ENCODE assay signal across 26 cellular contexts in the genomic region with DNA sequence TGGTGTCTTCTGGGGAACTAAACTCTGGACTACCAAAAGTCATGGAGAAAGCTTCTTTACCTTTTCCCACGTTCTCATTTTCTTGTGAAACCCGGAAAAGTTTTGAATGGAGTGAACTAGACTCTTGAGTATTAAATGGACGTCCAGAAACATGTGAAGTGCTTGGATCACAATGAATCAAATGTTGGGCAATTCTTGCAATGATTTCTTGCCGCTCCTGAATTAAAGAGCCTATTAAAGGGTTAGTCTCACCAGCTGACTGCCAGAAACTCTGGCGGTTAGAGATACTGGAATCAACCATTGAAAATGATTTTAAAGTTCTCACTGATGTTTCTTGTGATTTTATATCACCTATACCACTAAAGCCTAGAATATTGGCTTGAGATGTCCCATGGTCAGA.
"Had no signal": no experiment of that assay in that cellular context is flagged by ENCODE, and none has a peak within 500 bp of the region (broad histone marks: within the 10 kb centered on the region; RNA-seq: fewer than 3 reads in every experiment).

No MANE protein-coding gene starts in this region.

- ATAC-seq: left cardiac atrium; mucosa of descending colon; naive thymus-derived CD4-positive, alpha-beta T cell; natural killer cell treated with Interleukin-12 subunit alpha and Interleukin-12 subunit beta and Interleukin-15 and Interleukin-18, amount 100 ng/mL, for 72 hours; right cardiac atrium; sciatic nerve had no signal

- H3K4me3 ChIP-seq: left ventricle myocardium inferior, mucosa of descending colon, ovary, prostate gland, skin epidermis, suprapubic skin, thoracic aorta, tibial nerve, vagina had no signal

- H3K36me3 ChIP-seq: ovary had no signal

- DNase-seq: head of caudate nucleus; hippocampal formation; kidney glomerular epithelial cell; left cardiac atrium; left ventricle myocardium inferior; midbrain; mucosa of descending colon; naive thymus-derived CD4-positive, alpha-beta T cell; ovary; retina; right cardiac atrium; stimulated activated CD4-positive, alpha-beta T cell treated with anti-CD3 and anti-CD28 coated beads, Interleukin-12 subunit alpha, Interleukin-12 subunit beta, amount 100 ng/mL, for 4 hours; stimulated activated CD4-positive, alpha-beta T cell treated with anti-CD3 and anti-CD28 coated beads, Interleukin-15, amount 100 ng/mL, for 24 hours; stimulated activated CD4-positive, alpha-beta T cell treated with anti-CD3 and anti-CD28 coated beads, Interleukin-2, amount 100 ng/mL, for 24 hours; stimulated activated CD4-positive, alpha-beta T cell treated with anti-CD3 and anti-CD28 coated beads, Interleukin-4, amount 100 ng/mL, for 1 hour; stimulated activated naive CD4-positive, alpha-beta T cell had no signal

- H3K27me3 Mint-ChIP-seq: naive thymus-derived CD4-positive, alpha-beta T cell; natural killer cell treated with Interleukin-12 subunit alpha and Interleukin-12 subunit beta and Interleukin-15 and Interleukin-18, amount 100 ng/mL, for 72 hours; stimulated activated naive CD8-positive, alpha-beta T cell treated with anti-CD3 and anti-CD28 coated beads, Interleukin-15, Interleukin-2, amounts not matched to agents 100 ng/mL and 50 ng/mL, for 24 hours; type B pancreatic cell had no signal

- H3K27me3 ChIP-seq: ovary, suprapubic skin, tibial nerve, vagina had no signal

- H3K4me1 ChIP-seq: left ventricle myocardium inferior, prostate gland, suprapubic skin, tibial nerve, vagina had no signal

- H3K36me3 Mint-ChIP-seq: natural killer cell treated with Interleukin-12 subunit alpha and Interleukin-12 subunit beta and Interleukin-15 and Interleukin-18, amount 100 ng/mL, for 72 hours had no signal

- H3K9me3 Mint-ChIP-seq: naive thymus-derived CD4-positive, alpha-beta T cell; natural killer cell treated with Interleukin-12 subunit alpha and Interleukin-12 subunit beta and Interleukin-15 and Interleukin-18, amount 100 ng/mL, for 72 hours; stimulated activated naive CD8-positive, alpha-beta T cell treated with anti-CD3 and anti-CD28 coated beads, Interleukin-15, Interleukin-2, amounts not matched to agents 100 ng/mL and 50 ng/mL, for 24 hours; type B pancreatic cell had no signal

- H3K4me3 Mint-ChIP-seq: naive thymus-derived CD4-positive, alpha-beta T cell; natural killer cell treated with Interleukin-12 subunit alpha and Interleukin-12 subunit beta and Interleukin-15 and Interleukin-18, amount 100 ng/mL, for 72 hours; stimulated activated naive CD8-positive, alpha-beta T cell treated with anti-CD3 and anti-CD28 coated beads, Interleukin-15, Interleukin-2, amounts not matched to agents 100 ng/mL and 50 ng/mL, for 24 hours; type B pancreatic cell had no signal

- H3K4me1 Mint-ChIP-seq: naive thymus-derived CD4-positive, alpha-beta T cell had no signal

- H3K9me3 ChIP-seq: left ventricle myocardium inferior, mucosa of descending colon, ovary, prostate gland, suprapubic skin, thoracic aorta, tibial nerve, vagina had no signal

- H3K27ac ChIP-seq: left ventricle myocardium inferior, ovary, prostate gland, skin epidermis, suprapubic skin, thoracic aorta, tibial nerve, vagina had no signal

- H3K27ac Mint-ChIP-seq: naive thymus-derived CD4-positive, alpha-beta T cell; natural killer cell treated with Interleukin-12 subunit alpha and Interleukin-12 subunit beta and Interleukin-15 and Interleukin-18, amount 100 ng/mL, for 72 hours; stimulated activated naive CD8-positive, alpha-beta T cell treated with anti-CD3 and anti-CD28 coated beads, Interleukin-15, Interleukin-2, amounts not matched to agents 100 ng/mL and 50 ng/mL, for 24 hours; type B pancreatic cell had no signal
